ENCODE assay signal across 8 cellular contexts in the genomic region with DNA sequence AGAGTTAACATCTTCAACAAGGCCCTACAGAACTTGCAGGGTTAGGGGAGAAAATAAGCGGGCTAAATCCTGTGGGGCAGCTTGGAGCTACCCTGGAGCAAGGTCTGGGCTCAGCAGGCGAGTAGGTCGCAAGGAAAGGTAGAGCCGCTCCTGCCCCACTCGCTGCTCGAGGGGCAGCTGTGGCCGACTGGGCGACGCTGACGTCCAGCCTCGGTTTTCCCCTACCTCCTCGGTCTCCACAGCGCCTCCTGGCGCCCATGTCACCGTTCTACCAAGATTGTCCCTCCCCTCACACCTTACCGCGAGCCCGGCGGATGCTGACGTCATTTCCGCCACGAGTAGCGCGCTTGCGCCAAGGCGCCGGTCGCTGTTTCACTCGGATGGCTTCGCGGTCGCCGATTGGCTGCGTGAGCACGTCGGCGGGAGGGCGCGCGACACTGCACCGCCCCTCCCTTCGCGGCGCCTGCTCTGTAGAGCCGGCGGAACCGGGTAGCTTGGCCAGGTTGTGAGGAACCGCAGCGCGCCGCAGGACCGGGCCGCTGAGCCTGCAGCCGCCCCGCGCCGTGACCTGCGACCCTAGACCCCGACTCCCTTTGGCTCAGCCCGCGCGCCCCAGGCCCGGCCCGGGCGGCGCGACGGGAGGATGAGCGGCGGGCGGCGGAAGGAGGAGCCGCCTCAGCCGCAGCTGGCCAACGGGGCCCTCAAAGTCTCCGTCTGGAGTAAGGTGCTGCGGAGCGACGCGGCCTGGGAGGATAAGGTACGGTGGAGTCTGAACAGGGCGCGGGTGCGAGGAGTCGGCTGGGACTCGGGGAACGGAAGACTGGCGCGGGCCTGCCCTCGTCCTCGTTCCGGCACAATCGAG. TPM values are rescaled to one million over a fixed set of nuclear protein-coding genes. Genes with fewer than 3 reads are reported as not detected.
DNase-seq lines count a peak whose midpoint lies in the region; ATAC-seq lines count a peak whose summit lies in the region.

A gene with protein sequence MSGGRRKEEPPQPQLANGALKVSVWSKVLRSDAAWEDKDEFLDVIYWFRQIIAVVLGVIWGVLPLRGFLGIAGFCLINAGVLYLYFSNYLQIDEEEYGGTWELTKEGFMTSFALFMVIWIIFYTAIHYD (plus strand): TSS at position 471 of the 862 bp plus-strand sequence. CDS start 173 bp downstream, at position 644.

- DNase-seq in COLO668 (lab: John Stamatoyannopoulos, UW; ENCODE audit: unreplicated experiment) = peak; percentile 100
- peak; percentile 96 for DNase-seq in HS-5 (ENCODE audit: low read depth)
- peak; percentile 98 for DNase-seq in NK-92 treated with Interleukin-12 subunit alpha and Interleukin-12 subunit beta, amount 100 ng/mL, for 24 hours (lab: John Stamatoyannopoulos, UW)
- peak; percentile 98 to 99 (median 99) for DNase-seq in effector memory CD8-positive, alpha-beta T cell
- DNase-seq in memory B cell (ENCODE audit: low spot score in 2 of 2) = peak; percentile 96 to 99
- peak; percentile 99 for DNase-seq in stimulated activated CD8-positive, alpha-beta memory T cell treated with anti-CD3 and anti-CD28 coated beads, Interleukin-12 subunit alpha, Interleukin-12 subunit beta, amount 100 ng/mL, for 4 hours (ENCODE audit: low read depth)

- peak; percentile 79 for ATAC-seq in GM19467 (IDR thresholded peaks at IDR 0.05; ENCODE audit: unreplicated experiment)
- peak; percentile 81 for ATAC-seq in effector memory CD8-positive, alpha-beta T cell (replicated peaks)
- ATAC-seq in memory B cell (ENCODE audit: low read depth) = peak; percentile 83

- CTCF ChIA-PET in activated CD8-positive, alpha-beta memory T cell treated with anti-CD3 and anti-CD28 coated beads for 36 hours (lab: Charles Lee) = interaction anchor here (0.6 to 3.6 kb wide), 19 partner anchors 8 to 317 kb away, joined by 3 to 24 read pairs (median 5); a partner anchor contains a TSS

- H3K36me3 Mint-ChIP-seq in effector memory CD8-positive, alpha-beta T cell (ENCODE audit: insufficient read depth) = peaks cover 56% of the 10 kb centered on the region
- H3K36me3 Mint-ChIP-seq in memory B cell = peaks cover 5% of the 10 kb centered on the region

- H3K4me3 Mint-ChIP-seq in effector memory CD8-positive, alpha-beta T cell = peak within 1 kb of the TSS; percentile 97 to 98
- peak within 1 kb of the TSS; percentile 98 for H3K4me3 Mint-ChIP-seq in memory B cell

- no peaks in the 10 kb centered on the region for H3K27me3 Mint-ChIP-seq in effector memory CD8-positive, alpha-beta T cell
- no peaks in the 10 kb centered on the region for H3K27me3 Mint-ChIP-seq in memory B cell

- peaks cover 19 to 22% of the 10 kb centered on the region in 2 donors for H3K4me1 Mint-ChIP-seq in effector memory CD8-positive, alpha-beta T cell (ENCODE audit: low read depth in 2 of 2)
- peaks cover 24% of the 10 kb centered on the region for H3K4me1 Mint-ChIP-seq in memory B cell

- POLR2A ChIA-PET in activated CD8-positive, alpha-beta memory T cell treated with anti-CD3 and anti-CD28 coated beads for 36 hours (lab: Charles Lee) = interaction anchor here (0.5 to 3.6 kb wide), 13 partner anchors 10 to 1114 kb away, joined by 3 to 42 read pairs (median 5); a partner anchor contains a TSS

- H3K9me3 Mint-ChIP-seq in effector memory CD8-positive, alpha-beta T cell = no peaks in the 10 kb centered on the region
- no peaks in the 10 kb centered on the region for H3K9me3 Mint-ChIP-seq in memory B cell

- peak within 1 kb of the TSS; percentile 98 for H3K27ac Mint-ChIP-seq in effector memory CD8-positive, alpha-beta T cell
- H3K27ac Mint-ChIP-seq in memory B cell = peak within 1 kb of the TSS; percentile 99

RNA-seq across cellular contexts. Expression of the gene that starts here (rescaled TPM):
- 100 to 1,000 TPM; 155 to 157 TPM for total RNA-seq in activated CD8-positive, alpha-beta memory T cell treated with anti-CD3 and anti-CD28 coated beads for 36 hours

Comparison
In these comparisons a context has a peak if more than half of its experiments do, and no peak if none do; other contexts are left out.
1. Peak in every context shown above with its lines: DNase-seq and ATAC-seq.